Comparison of ENCODE assay signal across 10 cellular contexts in genomic region chrX:153828723-153829548, GRCh38. TPM values are rescaled to one million over a fixed set of nuclear protein-coding genes. Genes with fewer than 3 reads are reported as not detected.
A peak's percentile ranks its signal among the peaks of the same experiment; 100 is the strongest.
DNase-seq lines count a peak whose midpoint lies in the region; ATAC-seq, FAIRE-seq and TF ChIP-seq lines count a peak whose summit lies in the region.
"Had no signal": no experiment of that assay in that cellular context is flagged by ENCODE, and none has a peak within 500 bp of the region (broad histone marks: within the 10 kb centered on the region; RNA-seq: fewer than 3 reads in every experiment).

No MANE protein-coding gene starts in this region.

- H3K36me3 ChIP-seq in breast epithelium = no peaks in the 10 kb centered on the region
- no peaks in the 10 kb centered on the region for H3K36me3 ChIP-seq in mammary epithelial cell (ENCODE audit: insufficient read depth, low read length)
- H3K36me3 ChIP-seq in mucosa of descending colon (ENCODE audit: low read depth) = no peaks in the 10 kb centered on the region

- DNase-seq in breast epithelium (ENCODE audit: low spot score in 2 of 2) = no peak
- DNase-seq in mammary epithelial cell = no peak
- DNase-seq in cerebellar cortex (ENCODE audit: low spot score) = peak; percentile 43
- DNase-seq in naive B cell = no peak
- DNase-seq in urothelium cell line (ENCODE audit: low spot score) = peak; percentile 44
- no peak for DNase-seq in NCI-H2196 (lab: John Stamatoyannopoulos, UW; ENCODE audit: unreplicated experiment)
- no peak for DNase-seq in mucosa of descending colon
- DNase-seq: T-helper 9 cell had no signal

- WGBS in mammary epithelial cell (ENCODE audit: low coverage, missing lambda C conversion rate) = 34% methylated on average over 19 of the region's 50 CpGs

- no peak overlapping the region for H3K4me2 ChIP-seq in mammary epithelial cell (ENCODE audit: insufficient read depth, low read depth, low read length)

- peak overlapping the region; percentile 63 to 82 (median 71) for H3K4me3 Mint-ChIP-seq in naive B cell

- ATAC-seq in naive B cell (ENCODE audit: low read depth in 2 of 2) (peak; percentile 45 to 55), mucosa of descending colon (no peak), GM18505 (IDR thresholded peaks at IDR 0.05; ENCODE audit: unreplicated experiment) (no peak)

- H4K20me1 ChIP-seq in mammary epithelial cell (ENCODE audit: insufficient read depth, low read length) = no peaks in the 10 kb centered on the region

- peak overlapping the region in 2 of 6 donors; percentile 56 to 77 for H3K27ac Mint-ChIP-seq in naive B cell

- BruUV-seq in mammary epithelial cell (replicated peaks; lab: Mats Ljungman, UMichigan) = no TSS peak

- H3K79me2 ChIP-seq in mammary epithelial cell (ENCODE audit: insufficient read depth, low read length) = no peaks in the 10 kb centered on the region

- peaks cover 5 to 8% (median 6%) of the 10 kb centered on the region in 3 donors for H3K4me1 Mint-ChIP-seq in naive B cell

- dilution Hi-C loops in mammary epithelial cell (cut with HindIII; ENCODE audit: low sequenced_read_pairs) = no loop called here

- H3K27ac ChIP-seq in breast epithelium (peak overlapping the region in 1 of 2 donors; percentile 75), mammary epithelial cell (ENCODE audit: insufficient read depth, low read depth, low read length) (no peak overlapping the region)

- FAIRE-seq in urothelium cell line (lab: Jason Lieb, UNC) = no peak
- FAIRE-seq: bronchial epithelial cell had no signal

- H3K9ac ChIP-seq in mammary epithelial cell (ENCODE audit: insufficient read depth, low read length) = no peak overlapping the region

- no peak for TF ChIP-seq POLR2A in breast epithelium (IDR thresholded peaks at IDR 0.05)
- no peak for TF ChIP-seq POLR2A in GM18505 (IDR thresholded peaks at IDR 0.05; ENCODE audit: borderline replicate concordance, extremely low read depth, insufficient read depth, insufficient read length)

- peaks cover 0 to 7% (median 1%) of the 10 kb centered on the region in 7 donors for H3K9me3 Mint-ChIP-seq in naive B cell

- peaks cover 0 to 3% of the 10 kb centered on the region in 2 donors for H3K36me3 Mint-ChIP-seq in naive B cell

- H3K27me3 ChIP-seq in breast epithelium (peaks cover 5 to 87% of the 10 kb centered on the region in 2 donors), mammary epithelial cell (ENCODE audit: insufficient read depth, low read length) (peaks cover 17% of the 10 kb centered on the region)

- peaks cover 11 to 56% (median 53%) of the 10 kb centered on the region in 3 donors for H3K27me3 Mint-ChIP-seq in naive B cell

- TF ChIP-seq CTCF in breast epithelium (IDR thresholded peaks at IDR 0.05) (no peak), mammary epithelial cell (conservative IDR thresholded peaks at IDR 0.05 in 1 of 2, IDR thresholded peaks at IDR 0.05 in 1 of 2; ENCODE audit: extremely low read depth in 1 of 2, insufficient read depth in 1 of 2, low read depth in 1 of 2, low read length in 2 of 2) (no peak), mucosa of descending colon (IDR thresholded peaks at IDR 0.05) (no peak)

- no peaks in the 10 kb centered on the region for H3K4me1 ChIP-seq in breast epithelium
- H3K4me1 ChIP-seq in mammary epithelial cell (ENCODE audit: insufficient read depth, low read length) = no peaks in the 10 kb centered on the region
- no peaks in the 10 kb centered on the region for H3K4me1 ChIP-seq in mucosa of descending colon (ENCODE audit: low read depth)

- in situ Hi-C loops in mammary epithelial cell (cut with MboI; ENCODE audit: low sequenced_read_pairs in 2 of 2) = no loop called here

- H2AFZ ChIP-seq in mammary epithelial cell (ENCODE audit: low read depth, low read length) = no peak overlapping the region

- H3K9me3 ChIP-seq in breast epithelium (no peaks in the 10 kb centered on the region), mammary epithelial cell (replicated peaks; ENCODE audit: insufficient read depth, low read length) (peaks cover 7% of the 10 kb centered on the region), mucosa of descending colon (no peaks in the 10 kb centered on the region)

- intact Hi-C loops in breast epithelium (cut with DNase I; ENCODE audit: low total_unique reads) (no loop called here), mammary epithelial cell (cut with micrococcal nuclease) (no loop called here), mucosa of descending colon (cut with DNase I, micrococcal nuclease) (no loop called here)

- H3K4me3 ChIP-seq in breast epithelium (peak overlapping the region; percentile 32 to 69 (median 49)), mammary epithelial cell (replicated peaks in 1 of 3; ENCODE audit: insufficient read depth in 1 of 3, low read depth in 2 of 3, low read length in 3 of 3) (no peak overlapping the region), mucosa of descending colon (no peak overlapping the region)

- CTCF ChIA-PET in mammary epithelial cell (lab: Charles Lee; ENCODE audit: low non-redundant PET) = no interaction called here

RNA-seq across cellular contexts. Expression of gene PDZD4, which starts 1.4 kb away (rescaled TPM):
- total RNA-seq in breast epithelium (1 to 10 TPM in 2 of 3 donors, under 1 TPM in 1; 0.80 to 5.6 (median 2.9) TPM), mammary epithelial cell (under 1 TPM; 0.33 to 0.54 TPM), mucosa of descending colon (10 to 100 TPM in 1 of 3 donors, 1 to 10 TPM in 2; 1.5 to 24.2 (median 2.8) TPM)
- polyA plus RNA-seq in mammary epithelial cell (0.23 TPM), naive B cell (ENCODE audit: low read depth in 6 of 6) (under 1 TPM in 1 of 6 donors, not detected in 5; 0.38 TPM)
- not detected for polyA minus RNA-seq in mammary epithelial cell

RNA-seq across cellular contexts. Expression of gene SSR4, which starts 34.5 kb away (rescaled TPM):
- total RNA-seq in breast epithelium (100 to 1,000 TPM; 112 to 252 (median 182) TPM), mammary epithelial cell (100 to 1,000 TPM; 104 to 173 TPM), mucosa of descending colon (100 to 1,000 TPM; 129 to 297 (median 174) TPM)
- polyA plus RNA-seq in mammary epithelial cell (276 TPM), naive B cell (ENCODE audit: low read depth in 6 of 6) (100 to 1,000 TPM; 308 to 413 (median 364) TPM)
- polyA minus RNA-seq in mammary epithelial cell = 111 TPM

RNA-seq across cellular contexts. Expression of gene IDH3G, which starts 34.8 kb away (rescaled TPM):
- total RNA-seq in breast epithelium = 10 to 100 TPM; 75.4 to 91.5 (median 76.5) TPM
- total RNA-seq in mammary epithelial cell = 10 to 100 TPM; 40.5 to 54.9 TPM
- polyA plus RNA-seq in mammary epithelial cell = 89.3 TPM
- 76.4 TPM for polyA minus RNA-seq in mammary epithelial cell
- 100 to 1,000 TPM in 1 of 6 donors, 10 to 100 TPM in 5; 78.9 to 112 (median 94.3) TPM for polyA plus RNA-seq in naive B cell (ENCODE audit: low read depth in 6 of 6)
- total RNA-seq in mucosa of descending colon = 10 to 100 TPM; 57.8 to 89.9 (median 79.3) TPM

RNA-seq across cellular contexts. Expression of gene SRPK3, which starts 48.1 kb away (rescaled TPM):
- total RNA-seq in breast epithelium (1 to 10 TPM in 2 of 3 donors, under 1 TPM in 1; 0.33 to 1.5 (median 1.3) TPM), mammary epithelial cell (under 1 TPM; 0.09 to 0.33 TPM), mucosa of descending colon (1 to 10 TPM in 2 of 3 donors, under 1 TPM in 1; 0.55 to 4.6 (median 1.0) TPM)
- polyA plus RNA-seq in mammary epithelial cell (0.10 TPM), naive B cell (ENCODE audit: low read depth in 6 of 6) (under 1 TPM in 1 of 6 donors, not detected in 5; 0.08 TPM)
- polyA minus RNA-seq in mammary epithelial cell = not detected

RNA-seq across cellular contexts. Expression of gene L1CAM, which starts 57.0 kb away (rescaled TPM):
- 1 to 10 TPM in 1 of 3 donors, under 1 TPM in 2; 0.29 to 1.8 (median 0.66) TPM for total RNA-seq in breast epithelium
- total RNA-seq in mammary epithelial cell = 10 to 100 TPM; 46.2 to 96.4 TPM
- 36.5 TPM for polyA plus RNA-seq in mammary epithelial cell
- polyA minus RNA-seq in mammary epithelial cell = 122 TPM
- polyA plus RNA-seq in naive B cell (ENCODE audit: low read depth in 6 of 6) = 1 to 10 TPM in 5 of 6 donors, not detected in 1; 1.1 to 2.1 (median 1.2) TPM
- total RNA-seq in mucosa of descending colon = 10 to 100 TPM in 1 of 3 donors, 1 to 10 TPM in 2; 3.0 to 66.9 (median 7.0) TPM

Comparison
In these comparisons a context has a peak if more than half of its experiments do, and no peak if none do; other contexts are left out.
1. H3K4me3 ChIP-seq: peak in breast epithelium (3 of 3); none in mammary epithelial cell (0 of 3) and mucosa of descending colon (single experiment).
2. DNase-seq: peak in cerebellar cortex (single experiment) and urothelium cell line (single experiment); none in breast epithelium (0 of 2), mammary epithelial cell (single experiment), naive B cell (single experiment), NCI-H2196 (single experiment) and mucosa of descending colon (0 of 3).
3. ATAC-seq: peak in naive B cell (2 of 2); none in mucosa of descending colon (single experiment) and GM18505 (single experiment).